9 cellular contexts compared by ENCODE assay signal in the genomic region with DNA sequence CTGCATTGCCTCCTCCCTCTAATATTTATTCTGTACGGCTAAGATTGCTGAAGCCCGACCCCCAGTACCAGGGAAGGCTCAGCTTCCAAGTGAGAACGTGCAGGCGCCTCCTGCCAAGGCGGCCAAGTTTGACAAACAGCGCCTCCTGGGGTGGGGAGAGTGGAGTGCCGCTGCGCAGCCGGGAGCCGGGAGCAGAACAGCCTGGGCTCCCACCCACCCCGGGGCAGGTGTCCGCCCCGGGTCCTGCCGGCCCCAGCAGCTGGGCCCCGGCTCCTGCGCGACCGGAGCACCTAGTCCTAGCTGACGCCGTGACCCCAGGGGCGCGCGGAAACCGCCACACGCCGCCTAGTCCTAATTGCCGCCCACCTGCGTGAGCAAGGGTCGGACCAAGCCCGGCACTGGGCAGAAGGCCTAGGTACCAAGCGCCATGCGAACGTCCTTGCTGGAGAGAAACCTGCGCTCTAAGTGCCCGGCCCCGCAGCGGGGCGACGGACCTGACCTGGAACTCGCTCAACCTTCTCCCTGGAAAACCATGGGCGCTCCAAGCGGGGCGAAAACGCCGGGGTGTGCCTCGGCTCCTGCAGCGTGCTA. TPM values are rescaled to one million over a fixed set of nuclear protein-coding genes. Genes with fewer than 3 reads are reported as not detected.
DNase-seq lines count a peak whose midpoint lies in the region; ATAC-seq and TF ChIP-seq lines count a peak whose summit lies in the region.
"Had no signal": no experiment of that assay in that cellular context is flagged by ENCODE, and none has a peak within 500 bp of the region (broad histone marks: within the 10 kb centered on the region; RNA-seq: fewer than 3 reads in every experiment).

No MANE protein-coding gene starts in this region.

- no peak overlapping the region for H4K8ac ChIP-seq in IMR-90 (ENCODE audit: low read depth in 2 of 2, low read length in 2 of 2)

- H3K27me3 ChIP-seq in IMR-90 (ENCODE audit: control insufficient read depth, insufficient read depth, low read length), result peaks cover 86% of the 10 kb centered on the region

- H2BK120ac ChIP-seq in IMR-90 (ENCODE audit: low read depth, low read length), result no peak overlapping the region

- H3K4me1 ChIP-seq in IMR-90 (ENCODE audit: control insufficient read depth, insufficient read depth, low read length), result no peaks in the 10 kb centered on the region

- TF ChIP-seq POLR2A in IMR-90 (IDR thresholded peaks at IDR 0.05; ENCODE audit: low read depth, low read length), result no peak

- no peak overlapping the region for H3K23ac ChIP-seq in IMR-90 (ENCODE audit: low read depth, low read length)

- 4% methylated on average over 14 of the region's 47 CpGs; no CpG with 5 or more reads in 1 of the 2 experiments for WGBS in IMR-90 (ENCODE audit: extremely low coverage in 2 of 2, insufficient read length in 1 of 2), 2 experiments

- TF ChIP-seq CTCF in AG09319 (IDR thresholded peaks at IDR 0.05; ENCODE audit: low read depth, low read length), result peak; percentile 47
- TF ChIP-seq CTCF in IMR-90 (conservative IDR thresholded peaks at IDR 0.05; ENCODE audit: low read depth, low read length), result peak; percentile 63
- peak; percentile 57 for TF ChIP-seq CTCF in coronary artery (IDR thresholded peaks at IDR 0.05)

- H3K9ac ChIP-seq in IMR-90 (ENCODE audit: low read depth, low read length), result no peak overlapping the region

- H3K4ac ChIP-seq in IMR-90 (ENCODE audit: low read depth, low read length), result no peak overlapping the region

- peak overlapping the region; percentile 8 for H2AFZ ChIP-seq in IMR-90 (replicated peaks; ENCODE audit: low read length, poor library complexity)

- H2BK20ac ChIP-seq in IMR-90 (ENCODE audit: low read depth, low read length), result no peak overlapping the region

- H4K91ac ChIP-seq in IMR-90 (ENCODE audit: insufficient read depth, low read depth, low read length), result no peak overlapping the region

- no peaks in the 10 kb centered on the region for H3K36me3 ChIP-seq in IMR-90 (ENCODE audit: control insufficient read depth, insufficient read depth, low read length)
- H3K36me3 ChIP-seq: adrenal gland had no signal

- BruUV-seq in IMR-90 (replicated peaks; lab: Mats Ljungman, UMichigan), result no TSS peak

- ATAC-seq in IMR-90 (ENCODE audit: low read depth) (peak; percentile 24), HG03342 (IDR thresholded peaks at IDR 0.05; ENCODE audit: unreplicated experiment) (no peak)

- no peaks in the 10 kb centered on the region for H3K9me1 ChIP-seq in IMR-90 (ENCODE audit: insufficient read depth, low read length)

- dilution Hi-C loops in IMR-90 (cut with HindIII; ENCODE audit: low sequenced_read_pairs, unreplicated experiment), result no loop called here

- no peak overlapping the region for H3K18ac ChIP-seq in IMR-90 (ENCODE audit: low read depth, low read length)

- H3K9me3 ChIP-seq in IMR-90 (ENCODE audit: control insufficient read depth, insufficient read depth, low read length), result no peaks in the 10 kb centered on the region
- H3K9me3 ChIP-seq: adrenal gland had no signal

- intact Hi-C loops in IMR-90 (cut with micrococcal nuclease), result no loop called here

- H3K14ac ChIP-seq in IMR-90 (replicated peaks; ENCODE audit: low read depth, low read length), result no peak overlapping the region

- H2AK9ac ChIP-seq in IMR-90 (replicated peaks; ENCODE audit: low read depth, low read length, poor library complexity), result no peak overlapping the region

- in situ Hi-C loops in IMR-90 (cut with MboI; ENCODE audit: low sequenced_read_pairs), result no loop called here

- POLR2A ChIA-PET in IMR-90 (lab: Charles Lee; ENCODE audit: unreplicated experiment), result no interaction called here

- no peak overlapping the region; the same call in 1 of the 2 replicates for H3K4me2 ChIP-seq in IMR-90 (ENCODE audit: low read depth, low read length)

- no peak overlapping the region for H3K56ac ChIP-seq in IMR-90 (ENCODE audit: extremely low read depth, insufficient read depth, low read length)

- H3K4me3 ChIP-seq in IMR-90 (ENCODE audit: insufficient read depth, low read depth, low read length), result no peak overlapping the region
- peak overlapping the region; percentile 71 for H3K4me3 ChIP-seq in coronary artery
- H3K4me3 ChIP-seq: adrenal gland had no signal

- no peak overlapping the region for H4K5ac ChIP-seq in IMR-90 (ENCODE audit: low read depth, low read length)

- H2BK5ac ChIP-seq in IMR-90 (ENCODE audit: low read depth, low read length, poor library complexity, severe bottlenecking), result no peak overlapping the region

- TF ChIP-seq RAD21 in IMR-90 (IDR thresholded peaks at IDR 0.05; ENCODE audit: low read length), result peak; percentile 68

- no peak overlapping the region for H2AK5ac ChIP-seq in IMR-90 (ENCODE audit: low read depth, low read length)

- DNase-seq in AG09319 (ENCODE audit: extremely low read depth, low read depth) (no peak), IMR-90 (peak; percentile 31), coronary artery (ENCODE audit: low spot score) (peak; percentile 74), mucosa of gallbladder (ENCODE audit: low spot score) (peak; percentile 30), occipital lobe (lab: John Stamatoyannopoulos, UW) (no peak), NCI-H69 (lab: John Stamatoyannopoulos, UW) (no peak), glomerular visceral epithelial cell (ENCODE audit: extremely low spot score) (no peak)

- H4K20me1 ChIP-seq in IMR-90 (ENCODE audit: insufficient read depth, low read length), result no peaks in the 10 kb centered on the region

- H2BK15ac ChIP-seq in IMR-90 (ENCODE audit: low read depth, low read length), result no peak overlapping the region

- H3K79me1 ChIP-seq in IMR-90 (ENCODE audit: low read depth in 1 of 2, low read length in 2 of 2), result no peaks in the 10 kb centered on the region

- H3K27ac ChIP-seq in IMR-90 (ENCODE audit: insufficient read depth, low read length), result no peak overlapping the region
- H3K27ac ChIP-seq in coronary artery, result no peak overlapping the region
- H3K27ac ChIP-seq: adrenal gland had no signal

- CTCF ChIA-PET in IMR-90 (lab: Yijun Ruan, JAX), result interaction anchor here (1.0 kb wide), 1 partner anchor 1757 kb away, joined by 3 read pairs; no protein-coding TSS in a partner anchor

TF ChIP-seq in IMR-90, 13 proteins besides CTCF, POLR2A, EP300 and RAD21:
- no peak for TF ChIP-seq MAFK (IDR thresholded peaks at IDR 0.05; ENCODE audit: low read depth, low read length)
- TF ChIP-seq BHLHE40 (IDR thresholded peaks at IDR 0.05; ENCODE audit: low read depth, low read length), result peak; percentile 40; the same call in 1 of the 2 replicates
- no peak for TF ChIP-seq CHD1 (IDR thresholded peaks at IDR 0.05; ENCODE audit: low read depth, low read length)
- no peak for TF ChIP-seq CEBPB (IDR thresholded peaks at IDR 0.05; ENCODE audit: low read depth, low read length)
- peak; percentile 57 for TF ChIP-seq SMC3 (IDR thresholded peaks at IDR 0.05; ENCODE audit: low read depth, low read length)
- no peak for TF ChIP-seq NFE2L2 (IDR thresholded peaks at IDR 0.05; ENCODE audit: low read depth, low read length)
- TF ChIP-seq MAZ (IDR thresholded peaks at IDR 0.05; ENCODE audit: borderline replicate concordance, low read depth, low read length), result no peak
- TF ChIP-seq, protein P1, sequence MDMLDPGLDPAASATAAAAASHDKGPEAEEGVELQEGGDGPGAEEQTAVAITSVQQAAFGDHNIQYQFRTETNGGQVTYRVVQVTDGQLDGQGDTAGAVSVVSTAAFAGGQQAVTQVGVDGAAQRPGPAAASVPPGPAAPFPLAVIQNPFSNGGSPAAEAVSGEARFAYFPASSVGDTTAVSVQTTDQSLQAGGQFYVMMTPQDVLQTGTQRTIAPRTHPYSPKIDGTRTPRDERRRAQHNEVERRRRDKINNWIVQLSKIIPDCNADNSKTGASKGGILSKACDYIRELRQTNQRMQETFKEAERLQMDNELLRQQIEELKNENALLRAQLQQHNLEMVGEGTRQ (IDR thresholded peaks at IDR 0.05; ENCODE audit: low read depth, low read length), result no peak
- TF ChIP-seq RFX5 (IDR thresholded peaks at IDR 0.05; ENCODE audit: low read depth, low read length), result no peak

RNA-seq across cellular contexts. Expression of a gene that starts 5.0 kb away (rescaled TPM):
- total RNA-seq in IMR-90 (2012; rRNA removed) (0.36 and 0.56 TPM in 2 replicates), mucosa of gallbladder (1.8 TPM), occipital lobe (0.31 TPM)
- polyA plus RNA-seq in IMR-90 (2012; rRNA removed), result 0.60 and 0.70 TPM in 2 replicates
- polyA plus RNA-seq in IMR-90 (2012; cell fraction: cytosol; rRNA removed), result 0.36 and 0.68 TPM in 2 replicates
- 0.94 and 1.00 TPM in 2 replicates for polyA plus RNA-seq in IMR-90 (2012; cell fraction: nucleus; rRNA removed; ENCODE audit: low replicate concordance)

Comparison
In these comparisons a context has a peak if more than half of its experiments do, and no peak if none do; other contexts are left out.
1. DNase-seq: peak in IMR-90 (single experiment), coronary artery (single experiment) and mucosa of gallbladder (single experiment); none in AG09319 (single experiment), occipital lobe (single experiment), NCI-H69 (single experiment) and glomerular visceral epithelial cell (single experiment).
2. Peak in every context shown above with its lines, with median percentiles within 50 percentile points of each other: CTCF ChIP-seq.